In genomic region chr20:48760403-48760889, GRCh38 we compare ENCODE assay signal across 9 cellular contexts.
DNase-seq lines count a peak whose midpoint lies in the region; ATAC-seq and TF ChIP-seq lines count a peak whose summit lies in the region.
"Had no signal": no experiment of that assay in that cellular context is flagged by ENCODE, and none has a peak within 500 bp of the region (broad histone marks: within the 10 kb centered on the region; RNA-seq: fewer than 3 reads in every experiment).

No MANE protein-coding gene starts in this region.

- H3K36me3 Mint-ChIP-seq in immature natural killer cell = peaks cover 3 to 10% (median 9%) of the 10 kb centered on the region in 3 donors

- H3K27me3 Mint-ChIP-seq in immature natural killer cell (ENCODE audit: low read depth in 3 of 3) = peaks cover 6 to 17% (median 15%) of the 10 kb centered on the region in 3 donors

- CTCF ChIA-PET in Panc1 (lab: Charles Lee) = no interaction called here

- H3K36me3 ChIP-seq in right atrium auricular region (no peaks in the 10 kb centered on the region), Panc1 (ENCODE audit: control insufficient read depth, insufficient read depth, low read length) (no peaks in the 10 kb centered on the region)
- H3K36me3 ChIP-seq: adrenal gland had no signal

- no peak overlapping the region for H3K4me3 ChIP-seq in right atrium auricular region
- peak overlapping the region in 1 of 2 experiments; percentile 9; a peak in 1 of 4 replicates for H3K4me3 ChIP-seq in Panc1 (ENCODE audit: low read depth in 2 of 2, low read length in 2 of 2)
- H3K4me3 ChIP-seq: adrenal gland had no signal

- ATAC-seq in Panc1 = peak; percentile 69
- no peak for ATAC-seq in HG02852 (IDR thresholded peaks at IDR 0.05; ENCODE audit: unreplicated experiment)

- POLR2A ChIA-PET in Panc1 (lab: Charles Lee) = interaction anchor here (0.6 kb wide), 1 partner anchor 982 kb away, joined by 3 read pairs; no protein-coding TSS in a partner anchor

- in situ Hi-C loops in Panc1 (cut with HindIII; ENCODE audit: low pct_unique_long_range_greater_than_20kb, low sequenced_read_pairs) = no loop called here

- H3K9me3 ChIP-seq in right atrium auricular region (peaks cover 0 to under 1% of the 10 kb centered on the region in 2 donors), Panc1 (ENCODE audit: control insufficient read depth, insufficient read depth, low read depth, low read length) (no peaks in the 10 kb centered on the region)
- H3K9me3 ChIP-seq: adrenal gland had no signal

- peak overlapping the region; percentile 97 to 100 (median 98) for H3K27ac Mint-ChIP-seq in immature natural killer cell

- H3K4me1 ChIP-seq in right atrium auricular region (peaks cover 0 to 20% of the 10 kb centered on the region in 2 donors), Panc1 (ENCODE audit: control insufficient read depth, insufficient read depth, low read length) (peaks cover 11% of the 10 kb centered on the region)

- BruUV-seq in Panc1 (replicated peaks; lab: Mats Ljungman, UMichigan) = no TSS peak

- DNase-seq in cardiac septum (ENCODE audit: low spot score) = peak; percentile 85
- DNase-seq in right atrium auricular region (ENCODE audit: low spot score) = no peak
- DNase-seq in Panc1 (ENCODE audit: low read depth, low spot score) = peak; percentile 76
- DNase-seq in activated T-helper 9 cell treated with anti-CD3 and anti-CD28 coated beads, Interleukin-2, amount 50 U/mL, for 16 hours (ENCODE audit: low read depth) = peak; percentile 63
- DNase-seq in immature natural killer cell = peak; percentile 86 to 88 (median 87)
- DNase-seq in stimulated activated CD8-positive, alpha-beta memory T cell treated with anti-CD3 and anti-CD28 coated beads, Interleukin-7, amount 100 ng/mL, for 48 hours (ENCODE audit: extremely low read depth in 1 of 2, low read depth in 1 of 2) = peak; percentile 48 to 74
- DNase-seq in 8988T = no peak

- intact Hi-C loops in cardiac septum (cut with DNase I) = loop anchor here (5.0 kb wide), 1 partner anchor 67 kb away; the partner anchor contains the start of gene PREX1
- intact Hi-C loops in Panc1 (cut with micrococcal nuclease; ENCODE audit: unreplicated experiment) = no loop called here

- H3K4me1 Mint-ChIP-seq in immature natural killer cell = peaks cover 0 to 100% of the 10 kb centered on the region in 2 donors

- peak overlapping the region; percentile 82 to 92 (median 84) for H3K4me3 Mint-ChIP-seq in immature natural killer cell

- H3K9me3 Mint-ChIP-seq in immature natural killer cell = no peaks in the 10 kb centered on the region

- TF ChIP-seq CTCF in right atrium auricular region (IDR thresholded peaks at IDR 0.05) (no peak), Panc1 (IDR thresholded peaks at IDR 0.05) (no peak)

- H3K27ac ChIP-seq in right atrium auricular region (peak overlapping the region in 1 of 2 donors; percentile 55), Panc1 (ENCODE audit: low read length) (peak overlapping the region; percentile 66)

- no peaks in the 10 kb centered on the region for H3K27me3 ChIP-seq in right atrium auricular region
- no peaks in the 10 kb centered on the region for H3K27me3 ChIP-seq in Panc1 (ENCODE audit: control insufficient read depth, insufficient read depth, low read length)
- H3K27me3 ChIP-seq: adrenal gland had no signal

Comparison
In these comparisons a context has a peak if more than half of its experiments do, and no peak if none do; other contexts are left out.
1. DNase-seq: peak in cardiac septum (single experiment), Panc1 (single experiment), activated T-helper 9 cell treated with anti-CD3 and anti-CD28 coated beads, Interleukin-2, amount 50 U/mL, for 16 hours (single experiment), immature natural killer cell (3 of 3) and stimulated activated CD8-positive, alpha-beta memory T cell treated with anti-CD3 and anti-CD28 coated beads, Interleukin-7, amount 100 ng/mL, for 48 hours (2 of 2); none in right atrium auricular region (single experiment) and 8988T (single experiment).